8 cellular contexts compared by ENCODE assay signal in the genomic region with DNA sequence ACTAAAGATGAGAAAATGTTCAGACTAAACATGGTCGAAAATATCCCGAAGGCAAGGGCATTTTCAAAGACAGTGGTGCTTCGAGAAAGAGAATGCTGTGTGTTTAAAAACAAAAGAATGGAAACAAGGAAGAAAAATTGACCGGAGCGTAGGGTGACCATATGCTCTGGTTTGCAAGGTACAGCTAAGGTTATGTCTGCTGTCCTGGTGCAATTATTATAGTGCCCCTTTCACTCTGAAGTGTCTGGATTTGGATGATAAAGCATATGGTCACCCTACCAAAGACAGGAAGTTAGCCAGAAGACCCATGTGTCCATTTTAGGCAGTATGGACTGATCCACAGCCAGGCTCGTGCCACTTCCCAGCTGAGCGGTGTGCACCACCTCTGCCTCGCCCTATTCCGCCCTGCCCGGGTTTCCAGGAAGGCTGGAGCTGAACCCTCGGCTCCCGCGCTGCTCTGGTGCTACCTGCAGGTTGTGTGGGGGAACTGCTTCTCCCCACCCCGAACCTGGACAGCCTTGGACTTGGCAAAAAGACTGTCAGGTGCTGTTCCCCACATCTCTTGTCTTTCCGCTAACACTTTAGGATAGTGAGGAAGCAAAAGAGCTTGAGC. TPM values are rescaled to one million over a fixed set of nuclear protein-coding genes. Genes with fewer than 3 reads are reported as not detected.
DNase-seq lines count a peak whose midpoint lies in the region; ATAC-seq, FAIRE-seq and TF ChIP-seq lines count a peak whose summit lies in the region.

No MANE protein-coding gene starts in this region.

- H3K4me1 ChIP-seq in DOHH2 (ENCODE audit: control insufficient read depth, low read length), result no peaks in the 10 kb centered on the region
- no peaks in the 10 kb centered on the region for H3K4me1 ChIP-seq in neural progenitor cell

- H2AFZ ChIP-seq in neural progenitor cell (replicated peaks), result no peak overlapping the region

- no peak for FAIRE-seq in RCC 7860 (lab: Jason Lieb, UNC)

- peaks cover 3% of the 10 kb centered on the region for H3K4me1 Mint-ChIP-seq in neural progenitor cell

- H3F3A ChIP-seq in DOHH2 (ENCODE audit: control insufficient read depth, insufficient read depth) (no peaks in the 10 kb centered on the region), neural progenitor cell (ENCODE audit: low read depth) (no peaks in the 10 kb centered on the region)

- H3K4me3 Mint-ChIP-seq in neural progenitor cell, result no peak overlapping the region

- H3K27ac ChIP-seq in DOHH2 (ENCODE audit: low read depth, low read length), result no peak overlapping the region
- H3K27ac ChIP-seq in neural progenitor cell, result no peak overlapping the region

- H3K36me3 ChIP-seq in DOHH2 (ENCODE audit: control insufficient read depth, low read length) (no peaks in the 10 kb centered on the region), neural progenitor cell (no peaks in the 10 kb centered on the region)

- no peaks in the 10 kb centered on the region for H3K9me3 Mint-ChIP-seq in neural progenitor cell

- H3K27ac Mint-ChIP-seq in neural progenitor cell, result no peak overlapping the region

- DNase-seq in HT1080 (ENCODE audit: low read depth), result peak; percentile 57
- peak; percentile 7 for DNase-seq in RCC 7860 (ENCODE audit: low spot score)
- peak; percentile 70 for DNase-seq in ecto neural progenitor cell (ENCODE audit: low spot score)
- peak; percentile 62 for DNase-seq in neural progenitor cell (ENCODE audit: low spot score)
- no peak for DNase-seq in mesenteric fat pad (ENCODE audit: low spot score)
- DNase-seq in cortex of kidney (lab: John Stamatoyannopoulos, UW), result no peak

- H3K4me2 ChIP-seq in DOHH2 (ENCODE audit: low read length), result no peak overlapping the region
- no peak overlapping the region for H3K4me2 ChIP-seq in neural progenitor cell

- TF ChIP-seq CTCF in DOHH2 (IDR thresholded peaks at IDR 0.05; ENCODE audit: low read depth, low read length, poor library complexity, severe bottlenecking) (peak; percentile 38), neural progenitor cell (IDR thresholded peaks at IDR 0.05) (peak; percentile 48)

- H3K9ac ChIP-seq in neural progenitor cell, result no peak overlapping the region

- no peaks in the 10 kb centered on the region for H3K9me3 ChIP-seq in DOHH2 (ENCODE audit: control insufficient read depth, insufficient read depth, low read length)
- no peaks in the 10 kb centered on the region for H3K9me3 ChIP-seq in neural progenitor cell (ENCODE audit: low read depth)

- H3K27me3 ChIP-seq in DOHH2 (ENCODE audit: control insufficient read depth, low read length) (peaks cover 43% of the 10 kb centered on the region), neural progenitor cell (peaks cover 35% of the 10 kb centered on the region)

- no peak for ATAC-seq in HG03354 (IDR thresholded peaks at IDR 0.05; ENCODE audit: poor library complexity, severe bottlenecking, unreplicated experiment)

- H3K9me2 ChIP-seq in DOHH2 (replicated peaks; ENCODE audit: control insufficient read depth, low read length), result no peaks in the 10 kb centered on the region

- H4K20me1 ChIP-seq in DOHH2 (ENCODE audit: control insufficient read depth, insufficient read depth, low read depth, low read length) (no peaks in the 10 kb centered on the region), neural progenitor cell (ENCODE audit: low read depth) (no peaks in the 10 kb centered on the region)

- H3K79me2 ChIP-seq in DOHH2 (ENCODE audit: control insufficient read depth, low read length) (no peaks in the 10 kb centered on the region), neural progenitor cell (ENCODE audit: low read depth) (no peaks in the 10 kb centered on the region)

- no peaks in the 10 kb centered on the region for H3K36me3 Mint-ChIP-seq in neural progenitor cell

- no peak overlapping the region for H3K4me3 ChIP-seq in DOHH2 (ENCODE audit: low read length)
- H3K4me3 ChIP-seq in neural progenitor cell, result no peak overlapping the region

- peaks cover 10% of the 10 kb centered on the region for H3K27me3 Mint-ChIP-seq in neural progenitor cell (ENCODE audit: insufficient read depth, low read depth)

RNA-seq across cellular contexts. Expression of gene GOLGA6D, which starts 25.2 kb away (rescaled TPM):
- total RNA-seq in HT1080 (2014; rRNA removed; shearing (Covaris generic)), result not detected in 2 replicates
- not detected in 2 replicates for polyA plus RNA-seq in HT1080 (2015; cell fraction: cytosol; rRNA removed)
- not detected in 2 replicates for polyA plus RNA-seq in HT1080 (2015; cell fraction: nucleus; rRNA removed)
- total RNA-seq in neural progenitor cell (ENCODE audit: low replicate concordance) (not detected in 2 replicates), mesenteric fat pad (not detected)

RNA-seq across cellular contexts. Expression of gene COMMD4, which starts 28.0 kb away (rescaled TPM):
- total RNA-seq in HT1080 (2014; rRNA removed; shearing (Covaris generic)), result 166 and 187 TPM in 2 replicates
- polyA plus RNA-seq in HT1080 (2015; cell fraction: cytosol; rRNA removed), result 113 and 137 TPM in 2 replicates
- polyA plus RNA-seq in HT1080 (2015; cell fraction: nucleus; rRNA removed), result 107 and 125 TPM in 2 replicates
- 36.4 and 72.6 TPM in 2 replicates for total RNA-seq in neural progenitor cell (ENCODE audit: low replicate concordance)
- total RNA-seq in mesenteric fat pad, result 41.5 TPM

RNA-seq across cellular contexts. Expression of gene NEIL1, which starts 39.0 kb away (rescaled TPM):
- total RNA-seq in HT1080 (2014; rRNA removed; shearing (Covaris generic)), result 0.60 TPM in 1 of 2 replicates, not detected in the other
- polyA plus RNA-seq in HT1080 (2015; cell fraction: cytosol; rRNA removed), result 0.48 TPM in 1 of 2 replicates, not detected in the other
- 2.2 and 3.0 TPM in 2 replicates for polyA plus RNA-seq in HT1080 (2015; cell fraction: nucleus; rRNA removed)
- total RNA-seq in neural progenitor cell (ENCODE audit: low replicate concordance) (11.2 and 30.1 TPM in 2 replicates), mesenteric fat pad (17.9 TPM)

RNA-seq across cellular contexts. Expression of gene GOLGA6C, which starts 49.8 kb away (rescaled TPM):
- not detected in 2 replicates for total RNA-seq in HT1080 (2014; rRNA removed; shearing (Covaris generic))
- polyA plus RNA-seq in HT1080 (2015; cell fraction: cytosol; rRNA removed), result not detected in 2 replicates
- polyA plus RNA-seq in HT1080 (2015; cell fraction: nucleus; rRNA removed), result not detected in 2 replicates
- total RNA-seq in neural progenitor cell (ENCODE audit: low replicate concordance) (not detected in 2 replicates), mesenteric fat pad (not detected)

Comparison
In these comparisons a context has a peak if more than half of its experiments do, and no peak if none do; other contexts are left out.
1. DNase-seq: peak in HT1080 (single experiment), RCC 7860 (single experiment), ecto neural progenitor cell (single experiment) and neural progenitor cell (single experiment); none in mesenteric fat pad (single experiment) and cortex of kidney (single experiment).